ENCODE assay signal across 11 cellular contexts in the genomic region with DNA sequence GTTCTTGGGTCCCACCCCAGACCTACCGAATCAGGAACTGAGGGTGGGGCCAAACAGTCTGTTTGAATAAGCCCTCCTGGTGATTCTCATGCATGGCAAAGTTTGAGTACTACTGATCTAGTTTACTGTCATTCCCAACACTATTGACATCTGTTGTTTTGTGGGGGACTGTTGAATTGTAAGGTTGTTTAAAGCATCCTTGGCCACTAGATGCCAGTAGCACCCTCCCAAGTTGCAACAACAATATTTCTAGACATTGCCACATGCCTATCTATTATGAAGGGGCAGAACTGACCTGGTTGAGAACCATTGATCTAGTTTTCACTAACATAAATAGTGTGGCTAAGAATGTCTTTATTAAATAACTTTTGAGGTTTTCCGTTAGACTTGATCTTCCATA. TPM values are rescaled to one million over a fixed set of nuclear protein-coding genes. Genes with fewer than 3 reads are reported as not detected.
A peak's percentile ranks its signal among the peaks of the same experiment; 100 is the strongest.
DNase-seq lines count a peak whose midpoint lies in the region; ATAC-seq, FAIRE-seq and TF ChIP-seq lines count a peak whose summit lies in the region.
"Had no signal": no experiment of that assay in that cellular context is flagged by ENCODE, and none has a peak within 500 bp of the region (broad histone marks: within the 10 kb centered on the region; RNA-seq: fewer than 3 reads in every experiment).

No MANE protein-coding gene starts in this region.

- H3K9me3 ChIP-seq in breast epithelium (no peaks in the 10 kb centered on the region), gastrocnemius medialis (no peaks in the 10 kb centered on the region), kidney (ENCODE audit: control insufficient read depth in 1 of 2, low read length in 2 of 2) (no peaks in the 10 kb centered on the region)
- H3K9me3 ChIP-seq: psoas muscle had no signal

- POLR2A ChIA-PET in MCF 10A (lab: Yijun Ruan, JAX), result no interaction called here

- no peak for ATAC-seq in gastrocnemius medialis
- ATAC-seq: psoas muscle had no signal

- BruUV-seq in MCF 10A (replicated peaks; lab: Mats Ljungman, UMichigan), result no TSS peak

- TF ChIP-seq CTCF in MCF 10A (IDR thresholded peaks at IDR 0.05; ENCODE audit: unreplicated experiment) (peak; percentile 18), breast epithelium (IDR thresholded peaks at IDR 0.05) (no peak), LNCaP clone FGC (IDR thresholded peaks at IDR 0.05; ENCODE audit: control insufficient read depth, extremely low read depth, insufficient read depth) (peak; percentile 43), type B pancreatic cell (conservative IDR thresholded peaks at IDR 0.05) (peak; percentile 44), gastrocnemius medialis (IDR thresholded peaks at IDR 0.05 in 4 of 5, conservative IDR thresholded peaks at IDR 0.05 in 1 of 5) (no peak), mesothelial cell of epicardium (IDR thresholded peaks at IDR 0.05; ENCODE audit: unreplicated experiment) (no peak), kidney (IDR thresholded peaks at IDR 0.05; ENCODE audit: borderline replicate concordance, extremely low read depth, insufficient read depth) (no peak)

- no peak overlapping the region for H3K27ac ChIP-seq in breast epithelium
- no peak overlapping the region for H3K27ac ChIP-seq in gastrocnemius medialis
- no peak overlapping the region for H3K27ac ChIP-seq in kidney (ENCODE audit: low read depth in 2 of 2, low read length in 2 of 2)
- H3K27ac ChIP-seq: psoas muscle had no signal

- no peak for TF ChIP-seq POLR2A in breast epithelium (IDR thresholded peaks at IDR 0.05)
- TF ChIP-seq POLR2A in gastrocnemius medialis (IDR thresholded peaks at IDR 0.05), result no peak

- H3K27me3 ChIP-seq in breast epithelium, result peaks cover 0 to 28% of the 10 kb centered on the region in 2 donors
- H3K27me3 ChIP-seq in gastrocnemius medialis, result no peaks in the 10 kb centered on the region

- H3K4me3 ChIP-seq in breast epithelium (no peak overlapping the region), LNCaP clone FGC (ENCODE audit: low read depth, low read length) (no peak overlapping the region), gastrocnemius medialis (no peak overlapping the region), kidney (ENCODE audit: low read length in 2 of 2) (no peak overlapping the region)
- H3K4me3 ChIP-seq: psoas muscle had no signal

- CTCF ChIA-PET in MCF 10A (lab: Yijun Ruan, JAX), result interaction anchor here (0.9 kb wide), 1 partner anchor 14 kb away, joined by 6 read pairs; a partner anchor contains a TSS

- H3K4me1 ChIP-seq in breast epithelium (no peaks in the 10 kb centered on the region), gastrocnemius medialis (peaks cover 0 to 2% of the 10 kb centered on the region in 2 donors), kidney (ENCODE audit: control insufficient read depth in 1 of 2, insufficient read depth in 1 of 2, low read depth in 1 of 2, low read length in 2 of 2) (no peaks in the 10 kb centered on the region)
- H3K4me1 ChIP-seq: psoas muscle had no signal

- peaks cover 91% of the 10 kb centered on the region for H3K36me3 Mint-ChIP-seq in MCF 10A (ENCODE audit: insufficient read depth, unreplicated experiment)
- H3K36me3 Mint-ChIP-seq in type B pancreatic cell, result peaks cover 14% of the 10 kb centered on the region
- peaks cover 15% of the 10 kb centered on the region for H3K36me3 Mint-ChIP-seq in mesothelial cell of epicardium

- DNase-seq in MCF 10A (ENCODE audit: unreplicated experiment) (no peak), breast epithelium (ENCODE audit: low spot score in 2 of 2) (no peak), LNCaP clone FGC (ENCODE audit: low read depth) (no peak), dermis blood vessel endothelial cell (peak; percentile 19), type B pancreatic cell (ENCODE audit: extremely low spot score, unreplicated experiment) (no peak), gastrocnemius medialis (no peak), mesothelial cell of epicardium (ENCODE audit: low spot score in 2 of 2, unreplicated experiment in 2 of 2) (no peak), kidney (no peak)
- DNase-seq: psoas muscle, RPMI8226 had no signal

- no peak for FAIRE-seq in kidney (lab: Jason Lieb, UNC)
- FAIRE-seq: colon had no signal

- H3K9ac ChIP-seq in kidney (ENCODE audit: low read length in 2 of 2), result no peak overlapping the region

- H3K4me3 Mint-ChIP-seq in MCF 10A (ENCODE audit: unreplicated experiment), result no peak overlapping the region
- H3K4me3 Mint-ChIP-seq in type B pancreatic cell, result no peak overlapping the region
- H3K4me3 Mint-ChIP-seq in mesothelial cell of epicardium, result no peak overlapping the region

- in situ Hi-C loops in gastrocnemius medialis (cut with MboI; ENCODE audit: low sequenced_read_pairs in 4 of 4), result loop anchor here in 2 of 4 donors (25.0 kb wide), 1 partner anchor 212 kb away; a partner anchor contains a TSS

- H3K27ac Mint-ChIP-seq in MCF 10A (ENCODE audit: low read depth, unreplicated experiment), result no peak overlapping the region
- no peak overlapping the region for H3K27ac Mint-ChIP-seq in type B pancreatic cell
- H3K27ac Mint-ChIP-seq in mesothelial cell of epicardium, result no peak overlapping the region

- H3K27me3 Mint-ChIP-seq in MCF 10A (ENCODE audit: insufficient read depth, unreplicated experiment) (no peaks in the 10 kb centered on the region), type B pancreatic cell (no peaks in the 10 kb centered on the region), mesothelial cell of epicardium (ENCODE audit: low read depth) (no peaks in the 10 kb centered on the region)

- no peaks in the 10 kb centered on the region for H3K4me1 Mint-ChIP-seq in MCF 10A (ENCODE audit: insufficient read depth, unreplicated experiment)
- no peaks in the 10 kb centered on the region for H3K4me1 Mint-ChIP-seq in type B pancreatic cell (ENCODE audit: unreplicated experiment)
- no peaks in the 10 kb centered on the region for H3K4me1 Mint-ChIP-seq in mesothelial cell of epicardium

- H3K36me3 ChIP-seq in breast epithelium (no peaks in the 10 kb centered on the region), gastrocnemius medialis (peaks cover 0 to 46% of the 10 kb centered on the region in 2 donors), kidney (ENCODE audit: control insufficient read depth in 1 of 2, insufficient read depth in 2 of 2, low read length in 2 of 2) (peaks cover 4 to 44% of the 10 kb centered on the region in 2 donors)

- intact Hi-C loops in MCF 10A (cut with micrococcal nuclease), result loop anchor here (5.0 kb wide), 1 partner anchor 958 kb away; no protein-coding TSS in a partner anchor
- intact Hi-C loops in breast epithelium (cut with DNase I; ENCODE audit: low total_unique reads), result no loop called here
- intact Hi-C loops in gastrocnemius medialis (cut with DNase I; ENCODE audit: low total_unique reads), result no loop called here
- intact Hi-C loops in kidney (cut with DNase I), result no loop called here

- H3K9me3 Mint-ChIP-seq in MCF 10A (ENCODE audit: unreplicated experiment), result no peaks in the 10 kb centered on the region
- no peaks in the 10 kb centered on the region for H3K9me3 Mint-ChIP-seq in type B pancreatic cell
- H3K9me3 Mint-ChIP-seq in mesothelial cell of epicardium, result peaks cover 2% of the 10 kb centered on the region

RNA-seq across cellular contexts. Expression of a gene that starts 15.1 kb away (rescaled TPM):
- 11.8 and 14.1 TPM in 2 replicates for total RNA-seq in MCF 10A (2022)
- total RNA-seq in breast epithelium, result 10 to 100 TPM; 24.8 to 40.8 (median 25.2) TPM
- total RNA-seq in dermis blood vessel endothelial cell, result 18.5 and 25.6 TPM in 2 replicates
- 11.6 and 25.1 TPM in 2 replicates for total RNA-seq in type B pancreatic cell (ENCODE audit: low replicate concordance)
- total RNA-seq in gastrocnemius medialis, result 10 to 100 TPM; 16.3 to 24.0 (median 18.5) TPM
- 14.6 to 15.9 TPM (median 15.7 TPM) in 3 replicates for total RNA-seq in mesothelial cell of epicardium
- total RNA-seq in kidney, result 23.3 TPM
- 14.0 TPM for polyA plus RNA-seq in kidney (ENCODE audit: insufficient read depth, low read depth, low replicate concordance)

RNA-seq across cellular contexts. Expression of a gene that starts 20.3 kb away (rescaled TPM):
- total RNA-seq in MCF 10A (2022) (279 and 310 TPM in 2 replicates), breast epithelium (100 to 1,000 TPM; 122 to 149 (median 126) TPM), dermis blood vessel endothelial cell (284 and 379 TPM in 2 replicates), type B pancreatic cell (ENCODE audit: low replicate concordance) (203 and 228 TPM in 2 replicates), gastrocnemius medialis (100 to 1,000 TPM; 220 to 392 (median 310) TPM), mesothelial cell of epicardium (243 to 269 TPM (median 259 TPM) in 3 replicates), kidney (356 TPM)
- polyA plus RNA-seq in kidney (ENCODE audit: insufficient read depth, low read depth, low replicate concordance), result 471 TPM

Comparison
In these comparisons a context has a peak if more than half of its experiments do, and no peak if none do; other contexts are left out.
1. CTCF ChIP-seq: peak in MCF 10A (single experiment), LNCaP clone FGC (single experiment) and type B pancreatic cell (single experiment); none in breast epithelium (0 of 3), gastrocnemius medialis (0 of 5), mesothelial cell of epicardium (single experiment) and kidney (single experiment).